ENCODE assay signal across 7 cellular contexts in the genomic region with DNA sequence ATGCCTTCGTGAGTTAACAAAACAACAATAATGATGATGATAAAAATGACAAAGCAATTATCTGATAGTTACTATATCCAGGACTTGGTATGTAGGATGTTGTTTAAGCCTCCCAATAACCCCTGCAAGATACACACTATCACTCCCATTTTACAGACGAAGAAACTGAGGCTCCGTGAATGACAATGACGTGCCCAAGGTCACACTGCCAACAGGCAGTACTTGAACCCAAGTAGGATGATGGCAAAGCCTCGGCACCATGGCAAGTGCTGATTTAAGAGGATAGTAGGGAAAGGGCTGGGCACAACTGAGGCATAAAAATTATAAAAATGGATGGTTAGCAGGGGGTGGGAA.
"Had no signal": no experiment of that assay in that cellular context is flagged by ENCODE, and none has a peak within 500 bp of the region (broad histone marks: within the 10 kb centered on the region; RNA-seq: fewer than 3 reads in every experiment).

No MANE protein-coding gene starts in this region.

- FAIRE-seq: H54, HTR-8/SVneo had no signal

- H3K4me1 Mint-ChIP-seq: IgD-negative memory B cell had no signal

- DNase-seq: GOT3, HCEC 1CT, KG1 had no signal

- H3K27ac Mint-ChIP-seq: IgD-negative memory B cell had no signal

- H3K9me3 Mint-ChIP-seq: H9 had no signal
